25 cellular contexts compared by ENCODE assay signal in the genomic region with DNA sequence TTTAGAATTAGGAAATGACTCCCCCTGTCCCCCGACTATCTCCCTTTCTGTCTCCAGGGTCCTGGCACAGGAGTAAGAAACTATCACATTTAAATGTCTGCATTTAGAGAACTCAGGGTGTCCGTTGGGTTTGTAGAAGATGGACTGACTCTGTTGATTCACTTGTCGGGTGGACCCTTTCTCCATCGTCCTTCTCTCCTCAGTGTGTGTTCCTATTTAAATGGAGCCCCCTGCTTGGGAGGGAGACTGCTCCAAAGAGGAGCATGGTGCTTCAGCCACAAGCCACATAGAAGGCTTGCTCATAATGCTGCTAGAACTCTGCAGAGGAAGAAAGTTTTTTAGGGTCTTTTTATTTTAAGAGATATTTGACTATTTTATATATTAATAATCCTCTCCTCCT.
"Had no signal": no experiment of that assay in that cellular context is flagged by ENCODE, and none has a peak within 500 bp of the region (broad histone marks: within the 10 kb centered on the region; RNA-seq: fewer than 3 reads in every experiment).

No MANE protein-coding gene starts in this region.

- FAIRE-seq: TTC549 had no signal

- DNase-seq: activated B cell treated with CpG ODN at 0.5 μM for 24 hours; activated CD4-positive, alpha-beta T cell treated with anti-CD3 and anti-CD28 coated beads for 1 hour; activated CD4-positive, alpha-beta T cell treated with anti-CD3 and anti-CD28 coated beads, Interleukin-2, amount 10 ng/mL, durations not matched to agents 24 days and 14 days; activated CD4-positive, alpha-beta T cell treated with anti-CD3 and anti-CD28 coated beads, Interleukin-2, amount 50 U/mL, for 48 hours; activated CD8-positive, alpha-beta memory T cell treated with anti-CD3 and anti-CD28 coated beads, Interleukin-2, amount 10 ng/mL, durations not matched to agents 7 days and 5 days; activated effector memory CD4-positive, alpha-beta T cell treated with anti-CD3 and anti-CD28 coated beads, Interleukin-2, amount 50 U/mL, for 16 hours; activated naive CD4-positive, alpha-beta T cell treated with anti-CD3 and anti-CD28 coated beads for 36 hours; activated T-cell treated with anti-CD3 and anti-CD28 coated beads, Interleukin-2, amount 50 U/mL, for 24 hours; amygdala; KG1; NCI-H1048; NCI-H146; NCI-H2029; NCI-H2107; NCI-H2171 treated with DMSO at 0.1 percent for 48 hours; NCI-H226; NCI-H526; RPMI8226; T-cell; T-helper 2 cell; T1000 had no signal

- H3K27me3 ChIP-seq: cardiac muscle cell had no signal

- H3K4me3 ChIP-seq: cardiac muscle cell, SK-N-MC had no signal

- ATAC-seq: activated CD8-positive, alpha-beta memory T cell treated with anti-CD3 and anti-CD28 coated beads, Interleukin-2, amount 10 ng/mL, durations not matched to agents 7 days and 5 days; Right ventricle myocardium inferior; T-cell had no signal

- H3K27ac ChIP-seq: cardiac muscle cell, SK-N-MC had no signal

- H3K36me3 ChIP-seq: cardiac muscle cell had no signal
